Comparison of ENCODE assay signal across 17 cellular contexts in genomic region chr13:113763961-113764792, GRCh38.
"Had no signal": no experiment of that assay in that cellular context is flagged by ENCODE, and none has a peak within 500 bp of the region (broad histone marks: within the 10 kb centered on the region; RNA-seq: fewer than 3 reads in every experiment).

No MANE protein-coding gene starts in this region.

- DNase-seq: activated B cell treated with CpG ODN at 0.5 μM for 24 hours; activated CD4-positive, alpha-beta T cell treated with anti-CD3 and anti-CD28 coated beads for 48 hours; activated CD8-positive, alpha-beta memory T cell treated with anti-CD3 and anti-CD28 coated beads, Interleukin-2, amount 50 U/mL, for 48 hours; activated naive CD8-positive, alpha-beta T cell treated with anti-CD3 and anti-CD28 coated beads for 36 hours; activated T-cell treated with anti-CD3 and anti-CD28 coated beads, Interleukin-2, amount 50 U/mL, for 72 hours; amygdala; brain microvascular endothelial cell; cortex of kidney; effector CD8-positive, alpha-beta T cell; foreskin keratinocyte; kidney glomerular epithelial cell; stimulated activated CD4-positive, alpha-beta T cell treated with anti-CD3 and anti-CD28 coated beads, Interleukin-4, amount 100 ng/mL, for 4 hours; stimulated activated CD8-positive, alpha-beta memory T cell treated with anti-CD3 and anti-CD28 coated beads, Interleukin-4, amount 100 ng/mL, for 48 hours; T-helper 2 cell had no signal

- H3K4me3 Mint-ChIP-seq: activated B cell treated with CpG ODN at 0.5 μM for 24 hours; activated naive CD8-positive, alpha-beta T cell treated with anti-CD3 and anti-CD28 coated beads for 36 hours; activated T-cell treated with anti-CD3 and anti-CD28 coated beads, Interleukin-2, amount 50 U/mL, for 72 hours had no signal

- H3K27ac ChIP-seq: brain microvascular endothelial cell, foreskin keratinocyte, parathyroid adenoma, thoracic aorta had no signal

- H3K36me3 ChIP-seq: brain microvascular endothelial cell, thoracic aorta had no signal

- H3K4me3 ChIP-seq: skin epidermis, thoracic aorta had no signal

- H3K27ac Mint-ChIP-seq: activated B cell treated with CpG ODN at 0.5 μM for 24 hours; activated naive CD8-positive, alpha-beta T cell treated with anti-CD3 and anti-CD28 coated beads for 36 hours; activated T-cell treated with anti-CD3 and anti-CD28 coated beads, Interleukin-2, amount 50 U/mL, for 72 hours had no signal

- H3K9me3 Mint-ChIP-seq: activated B cell treated with CpG ODN at 0.5 μM for 24 hours; activated naive CD8-positive, alpha-beta T cell treated with anti-CD3 and anti-CD28 coated beads for 36 hours; activated T-cell treated with anti-CD3 and anti-CD28 coated beads, Interleukin-2, amount 50 U/mL, for 72 hours had no signal

- H3K9ac ChIP-seq: parathyroid adenoma had no signal

- H3K36me3 Mint-ChIP-seq: activated naive CD8-positive, alpha-beta T cell treated with anti-CD3 and anti-CD28 coated beads for 36 hours had no signal

- H3K9me3 ChIP-seq: thoracic aorta had no signal

- ATAC-seq: activated T-cell treated with anti-CD3 and anti-CD28 coated beads, Interleukin-2, amount 50 U/mL, for 72 hours; foreskin keratinocyte had no signal

- H3K4me1 ChIP-seq: foreskin keratinocyte, parathyroid adenoma had no signal
